Comparison of ENCODE assay signal across 9 cellular contexts in the genomic region with DNA sequence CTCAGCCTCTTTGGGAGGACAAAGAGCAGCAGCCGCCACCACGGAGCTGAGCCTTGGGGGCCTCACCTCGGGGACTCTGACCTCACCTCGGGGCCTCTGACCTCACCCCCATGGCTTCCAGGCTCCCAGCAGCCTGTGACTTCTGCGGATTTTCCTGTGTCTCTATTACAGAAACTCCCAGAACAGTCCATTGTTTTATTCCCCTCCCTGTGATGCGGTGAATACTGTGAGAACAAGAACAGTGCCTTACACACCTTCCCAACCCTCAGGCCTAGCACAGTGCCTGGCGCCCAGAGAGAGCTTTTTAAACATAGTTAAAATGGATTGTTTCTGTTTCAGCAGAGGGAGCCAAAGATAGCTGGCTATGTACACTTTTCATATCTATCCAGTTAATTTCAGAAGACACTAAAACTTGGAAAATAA.
DNase-seq lines count a peak whose midpoint lies in the region; ATAC-seq and TF ChIP-seq lines count a peak whose summit lies in the region.
"Had no signal": no experiment of that assay in that cellular context is flagged by ENCODE, and none has a peak within 500 bp of the region (broad histone marks: within the 10 kb centered on the region; RNA-seq: fewer than 3 reads in every experiment).

No MANE protein-coding gene starts in this region.

- H3K4me2 ChIP-seq in OCI-LY1 (ENCODE audit: low read length), result peak overlapping the region; percentile 58

- peaks cover 98% of the 10 kb centered on the region for H3K4me1 ChIP-seq in CD8-positive, alpha-beta memory T cell (ENCODE audit: insufficient read depth, low read length)
- H3K4me1 ChIP-seq in OCI-LY1 (ENCODE audit: insufficient read depth, low read length, severe bottlenecking) (peaks cover 96% of the 10 kb centered on the region), esophagus (ENCODE audit: control insufficient read depth in 2 of 2, insufficient read depth in 2 of 2, low read length in 1 of 2) (peaks cover 7 to 15% of the 10 kb centered on the region in 2 donors)

- peaks cover 4% of the 10 kb centered on the region for H3K36me3 ChIP-seq in CD8-positive, alpha-beta memory T cell (ENCODE audit: insufficient read depth, low read length)
- H3K36me3 ChIP-seq in OCI-LY1 (ENCODE audit: insufficient read depth, low read length) (peaks cover 50% of the 10 kb centered on the region), esophagus (ENCODE audit: control insufficient read depth in 2 of 2, insufficient read depth in 2 of 2, low read length in 1 of 2) (peaks cover 0 to 2% of the 10 kb centered on the region in 2 donors)

- H3K9me2 ChIP-seq in OCI-LY1 (ENCODE audit: low read depth, low read length), result no peaks in the 10 kb centered on the region

- H3K9me3 Mint-ChIP-seq in CD8-positive, alpha-beta memory T cell, result no peaks in the 10 kb centered on the region

- peak; percentile 30; the same call in 1 of the 2 replicates for TF ChIP-seq CTCF in OCI-LY1 (IDR thresholded peaks at IDR 0.05; ENCODE audit: low read length)

- H3K36me3 Mint-ChIP-seq in CD8-positive, alpha-beta memory T cell, result peaks cover 6 to 51% (median 16%) of the 10 kb centered on the region in 3 donors

- POLR2A ChIA-PET in CD8-positive, alpha-beta memory T cell (lab: Charles Lee), result interaction anchor here (0.8 to 3.3 kb wide), 4 partner anchors 14 to 64 kb away, joined by 3 to 22 read pairs (median 7); a partner anchor contains a TSS

- H3K4me3 ChIP-seq in CD8-positive, alpha-beta memory T cell (ENCODE audit: low read length), result peak overlapping the region; percentile 27
- peak overlapping the region; percentile 26 for H3K4me3 ChIP-seq in OCI-LY1 (ENCODE audit: low read depth, low read length, poor library complexity, severe bottlenecking)
- H3K4me3 ChIP-seq in esophagus (ENCODE audit: low read depth in 1 of 2, low read length in 2 of 2), result no peak overlapping the region
- H3K4me3 ChIP-seq: K562 had no signal

- intact Hi-C loops in posterior vena cava (cut with DNase I), result loop anchor here in 1 of 2 donors (5.0 kb wide), 1 partner anchor 33 kb away; no protein-coding TSS in a partner anchor

- no peaks in the 10 kb centered on the region for H3K9me3 ChIP-seq in CD8-positive, alpha-beta memory T cell (ENCODE audit: low read length)
- H3K9me3 ChIP-seq in OCI-LY1 (ENCODE audit: low read length) (no peaks in the 10 kb centered on the region), esophagus (ENCODE audit: control insufficient read depth in 2 of 2, insufficient read depth in 1 of 2, low read depth in 1 of 2, low read length in 1 of 2) (no peaks in the 10 kb centered on the region)

- no peak for ATAC-seq in GM18517 (IDR thresholded peaks at IDR 0.05; ENCODE audit: unreplicated experiment)
- ATAC-seq: K562 had no signal

- peaks cover 98 to 100% (median 100%) of the 10 kb centered on the region in 3 donors for H3K4me1 Mint-ChIP-seq in CD8-positive, alpha-beta memory T cell

- peak overlapping the region; percentile 62 for H3K27ac ChIP-seq in CD8-positive, alpha-beta memory T cell (ENCODE audit: low read depth, low read length)
- peak overlapping the region; percentile 99 for H3K27ac ChIP-seq in OCI-LY1 (ENCODE audit: low read depth, low read length, poor library complexity, severe bottlenecking)
- peak overlapping the region; percentile 54 to 84 for H3K27ac ChIP-seq in esophagus (ENCODE audit: low read depth in 2 of 2, low read length in 1 of 2)

- no peaks in the 10 kb centered on the region for H3K27me3 ChIP-seq in CD8-positive, alpha-beta memory T cell (ENCODE audit: insufficient read depth, low read length, poor library complexity, severe bottlenecking)
- no peaks in the 10 kb centered on the region for H3K27me3 ChIP-seq in OCI-LY1 (ENCODE audit: insufficient read depth, low read length)
- no peaks in the 10 kb centered on the region for H3K27me3 ChIP-seq in esophagus (ENCODE audit: control insufficient read depth in 1 of 2, insufficient read depth in 2 of 2, low read length in 2 of 2)

- 53 to 62% methylated on average over 7 of the region's 7 CpGs for WGBS in esophagus, 2 donors

- H3K27me3 Mint-ChIP-seq in CD8-positive, alpha-beta memory T cell, result peaks cover 0 to 2% of the 10 kb centered on the region in 2 donors

- peak overlapping the region in 6 of 7 donors; percentile 71 to 87 (median 79) for H3K4me3 Mint-ChIP-seq in CD8-positive, alpha-beta memory T cell

- H2AFZ ChIP-seq in OCI-LY1 (ENCODE audit: low read length), result no peak overlapping the region

- peak overlapping the region; percentile 93 to 98 (median 97) for H3K27ac Mint-ChIP-seq in CD8-positive, alpha-beta memory T cell

- no peaks in the 10 kb centered on the region for H3K79me2 ChIP-seq in OCI-LY1 (ENCODE audit: insufficient read depth, low read length)

- CTCF ChIA-PET in CD8-positive, alpha-beta memory T cell (lab: Charles Lee), result interaction anchor here (0.7 to 5.4 kb wide), 13 partner anchors 14 to 143 kb away, joined by 3 to 38 read pairs (median 3); a partner anchor contains a TSS

- H3F3A ChIP-seq in OCI-LY1 (ENCODE audit: insufficient read depth, low read length), result 0 out of 2 replicates have a peak, but pooled peaks cover 5% of the 10 kb centered on the region

- peak overlapping the region; percentile 54 for H3K9ac ChIP-seq in OCI-LY1 (ENCODE audit: low read length)

- H4K20me1 ChIP-seq in OCI-LY1 (ENCODE audit: insufficient read depth, low read length), result no peaks in the 10 kb centered on the region

- no peak for DNase-seq in CD8-positive, alpha-beta memory T cell
- DNase-seq in posterior vena cava (ENCODE audit: low spot score) (peak; percentile 82), NOMO-1 treated with dmso at 0.1 percent for 144 hours (lab: John Stamatoyannopoulos, UW; ENCODE audit: unreplicated experiment) (no peak), ecto neural progenitor cell (ENCODE audit: low spot score) (no peak)
- no peak for DNase-seq in central memory CD4-positive, alpha-beta T cell

Comparison
In these comparisons a context has a peak if more than half of its experiments do, and no peak if none do; other contexts are left out.
1. H3K4me3 ChIP-seq: peak in CD8-positive, alpha-beta memory T cell (single experiment) and OCI-LY1 (single experiment); none in esophagus (0 of 2).
2. Peak in every context shown above with its lines, with median percentiles within 50 percentile points of each other: H3K27ac ChIP-seq.